Comparison of ENCODE assay signal across 13 cellular contexts in genomic region chr16:27254262-27254811, GRCh38. TPM values are rescaled to one million over a fixed set of nuclear protein-coding genes. Genes with fewer than 3 reads are reported as not detected.
DNase-seq lines count a peak whose midpoint lies in the region; ATAC-seq, FAIRE-seq and TF ChIP-seq lines count a peak whose summit lies in the region.
"Had no signal": no experiment of that assay in that cellular context is flagged by ENCODE, and none has a peak within 500 bp of the region (broad histone marks: within the 10 kb centered on the region; RNA-seq: fewer than 3 reads in every experiment).

No MANE protein-coding gene starts in this region.

- no peak overlapping the region for H3K9ac ChIP-seq in SK-N-SH
- H3K9ac ChIP-seq in astrocyte (ENCODE audit: low read length): no peak overlapping the region
- no peak overlapping the region for H3K9ac ChIP-seq in stomach smooth muscle (ENCODE audit: low read length in 2 of 2)

- H3K36me3 Mint-ChIP-seq in astrocyte (ENCODE audit: low read depth, unreplicated experiment): no peaks in the 10 kb centered on the region

- DNase-seq in SK-N-SH: no peak
- DNase-seq in astrocyte (ENCODE audit: low read depth): no peak
- DNase-seq in NCI-H526 (lab: John Stamatoyannopoulos, UW): no peak
- no peak for DNase-seq in body of pancreas
- DNase-seq in midbrain (lab: John Stamatoyannopoulos, UW): no peak
- DNase-seq: SIG-M5 had no signal

- H3K27ac ChIP-seq in SK-N-SH (ENCODE audit: low read depth in 2 of 2, low read length in 1 of 2) (peak overlapping the region; percentile 14 to 82; a peak in 3 of 4 replicates), astrocyte (ENCODE audit: low read depth, low read length) (peak overlapping the region; percentile 70), stomach smooth muscle (ENCODE audit: low read length) (peak overlapping the region; percentile 37), body of pancreas (peak overlapping the region in 2 of 4 donors; percentile 18 to 40)
- H3K27ac ChIP-seq: 22Rv1 had no signal

- no peak overlapping the region for H3K27ac Mint-ChIP-seq in astrocyte (ENCODE audit: unreplicated experiment)

- H3K79me2 ChIP-seq in SK-N-SH (ENCODE audit: insufficient read depth): peaks cover under 1% of the 10 kb centered on the region; the same call in 1 of the 2 replicates
- peaks cover 5% of the 10 kb centered on the region for H3K79me2 ChIP-seq in astrocyte (ENCODE audit: insufficient read depth, low read length)

- TF ChIP-seq CTCF in SK-N-SH (IDR thresholded peaks at IDR 0.05): no peak
- TF ChIP-seq CTCF in astrocyte (IDR thresholded peaks at IDR 0.05; ENCODE audit: insufficient read depth, low read depth, low read length): no peak
- no peak for TF ChIP-seq CTCF in body of pancreas (IDR thresholded peaks at IDR 0.05)

- H3K4me1 ChIP-seq in SK-N-SH (ENCODE audit: control insufficient read depth in 1 of 2, insufficient read depth in 2 of 2, low read depth in 1 of 2, low read length in 1 of 2) (peaks cover 0 to 18% of the 10 kb centered on the region in 2 experiments; a peak in 2 of 4 replicates), astrocyte (ENCODE audit: insufficient read depth, low read length) (peaks cover 22% of the 10 kb centered on the region), stomach smooth muscle (ENCODE audit: control insufficient read depth, insufficient read depth, low read length) (peaks cover 28% of the 10 kb centered on the region), body of pancreas (no peaks in the 10 kb centered on the region)

- H3K9me3 Mint-ChIP-seq in astrocyte (ENCODE audit: unreplicated experiment): no peaks in the 10 kb centered on the region
- H3K9me3 Mint-ChIP-seq: neural crest cell had no signal

- peaks cover 32% of the 10 kb centered on the region for H3K4me1 Mint-ChIP-seq in astrocyte (ENCODE audit: low read depth, unreplicated experiment)

- H3K27me3 Mint-ChIP-seq in astrocyte (ENCODE audit: low read depth, unreplicated experiment): no peaks in the 10 kb centered on the region

- TF ChIP-seq EP300 in SK-N-SH (IDR thresholded peaks at IDR 0.05; ENCODE audit: borderline replicate concordance in 1 of 2, low read depth in 1 of 2, low read length in 1 of 2): no peak

- H4K20me1 ChIP-seq in SK-N-SH (ENCODE audit: insufficient read depth) (no peaks in the 10 kb centered on the region), astrocyte (ENCODE audit: insufficient read depth, low read length) (no peaks in the 10 kb centered on the region)

- no peaks in the 10 kb centered on the region for H3K9me2 ChIP-seq in SK-N-SH

- H3K4me3 Mint-ChIP-seq in astrocyte (ENCODE audit: unreplicated experiment): no peak overlapping the region
- H3K4me3 Mint-ChIP-seq: neural crest cell had no signal

- peaks cover 18% of the 10 kb centered on the region for H3F3A ChIP-seq in SK-N-SH (replicated peaks; ENCODE audit: insufficient read depth)

- ATAC-seq in SK-N-SH treated with all-trans-retinoic acid at 6 μM for 48 hours: no peak
- peak; percentile 78 for ATAC-seq in HG03135 (IDR thresholded peaks at IDR 0.05; ENCODE audit: unreplicated experiment)
- no peak for ATAC-seq in body of pancreas

- intact Hi-C loops in body of pancreas (cut with DNase I): no loop called here

- H3K4me2 ChIP-seq in SK-N-SH (peak overlapping the region; percentile 61; the same call in 1 of the 2 replicates), astrocyte (ENCODE audit: low read length) (no peak overlapping the region)

- CTCF ChIA-PET in SK-N-SH (lab: Yijun Ruan, JAX): interaction anchor here (2.7 kb wide), 1 partner anchor 19 kb away, joined by 18 read pairs; no protein-coding TSS in a partner anchor

- H3K9me3 ChIP-seq in SK-N-SH (no peaks in the 10 kb centered on the region), astrocyte (ENCODE audit: insufficient read depth, low read depth, low read length) (no peaks in the 10 kb centered on the region), stomach smooth muscle (ENCODE audit: control insufficient read depth in 2 of 2, low read length in 2 of 2) (no peaks in the 10 kb centered on the region), body of pancreas (no peaks in the 10 kb centered on the region)

- POLR2A ChIA-PET in SK-N-SH (lab: Yijun Ruan, JAX): no interaction called here

- WGBS in SK-N-SH (ENCODE audit: low lambda C conversion rate): 91% methylated on average over 3 of the region's 3 CpGs
- WGBS in body of pancreas, 2 donors: 84 to 94% methylated on average over 3 of the region's 3 CpGs

- no peak overlapping the region for H3K4me3 ChIP-seq in SK-N-SH (ENCODE audit: low read depth in 2 of 2, low read length in 1 of 2)
- H3K4me3 ChIP-seq in astrocyte (ENCODE audit: insufficient read depth, low read depth, low read length): no peak overlapping the region
- H3K4me3 ChIP-seq in stomach smooth muscle (ENCODE audit: low read length in 2 of 2): no peak overlapping the region
- H3K4me3 ChIP-seq in body of pancreas: no peak overlapping the region

- no peak for TF ChIP-seq POLR2A in body of pancreas (IDR thresholded peaks at IDR 0.05)

- no peaks in the 10 kb centered on the region for H3K27me3 ChIP-seq in SK-N-SH (ENCODE audit: insufficient read depth)
- H3K27me3 ChIP-seq in astrocyte (ENCODE audit: insufficient read depth, low read length): no peaks in the 10 kb centered on the region
- H3K27me3 ChIP-seq in stomach smooth muscle (ENCODE audit: control insufficient read depth in 1 of 2, insufficient read depth in 2 of 2, low read length in 2 of 2): no peaks in the 10 kb centered on the region
- H3K27me3 ChIP-seq in body of pancreas: no peaks in the 10 kb centered on the region

- TF ChIP-seq RAD21 in SK-N-SH (IDR thresholded peaks at IDR 0.05; ENCODE audit: low read length): no peak

- FAIRE-seq in astrocyte (lab: Jason Lieb, UNC): no peak
- FAIRE-seq: colon, H1 had no signal

- H2AFZ ChIP-seq in SK-N-SH (ENCODE audit: low read depth) (no peak overlapping the region), astrocyte (ENCODE audit: low read depth, low read length) (no peak overlapping the region)

- H3K36me3 ChIP-seq in SK-N-SH (replicated peaks in 1 of 2; ENCODE audit: control insufficient read depth in 1 of 2, insufficient read depth in 2 of 2, low read length in 1 of 2) (peaks cover 8 to 19% of the 10 kb centered on the region in 2 experiments), astrocyte (ENCODE audit: insufficient read depth, low read length) (no peaks in the 10 kb centered on the region), stomach smooth muscle (ENCODE audit: control insufficient read depth in 2 of 2, insufficient read depth in 2 of 2, low read length in 2 of 2) (peaks cover 5 to 13% of the 10 kb centered on the region in 2 donors), body of pancreas (replicated peaks in 1 of 2; ENCODE audit: insufficient read depth in 1 of 2, low read depth in 2 of 2) (peaks cover 0 to 7% of the 10 kb centered on the region in 2 donors)

TF ChIP-seq in SK-N-SH, 30 proteins besides CTCF, POLR2A, EP300 and RAD21 (continues in another document):
- TF ChIP-seq USF2 (IDR thresholded peaks at IDR 0.05; ENCODE audit: borderline replicate concordance, low read depth, low read length): no peak

TF ChIP-seq in SK-N-SH treated with all-trans-retinoic acid at 6 μM for 48 hours, 23 proteins besides CTCF, POLR2A, EP300 and RAD21 (continues in another document):
- TF ChIP-seq ZFP3 (CRISPR knock-in tag; IDR thresholded peaks at IDR 0.05) (no peak), ZNF565 (CRISPR knock-in tag; conservative IDR thresholded peaks at IDR 0.05; ENCODE audit: low read depth) (no peak), TCF4 (CRISPR knock-in tag; IDR thresholded peaks at IDR 0.05; ENCODE audit: borderline replicate concordance) (no peak), PPARA (CRISPR knock-in tag; IDR thresholded peaks at IDR 0.05; ENCODE audit: borderline replicate concordance) (no peak), ZNF70 (CRISPR knock-in tag; IDR thresholded peaks at IDR 0.05) (no peak), CSDC2 (CRISPR knock-in tag; IDR thresholded peaks at IDR 0.05) (no peak), CSRNP3 (CRISPR knock-in tag; IDR thresholded peaks at IDR 0.05) (no peak), ISL1 (CRISPR knock-in tag; IDR thresholded peaks at IDR 0.05) (no peak)

RNA-seq across cellular contexts. Expression of gene NSMCE1, which starts 14.2 kb away (rescaled TPM):
- polyA plus RNA-seq in SK-N-SH (2012; rRNA removed): 37.9 and 39.8 TPM in 2 replicates
- polyA plus RNA-seq in SK-N-SH (2012; cell fraction: cytosol; rRNA removed): 45.3 and 46.1 TPM in 2 replicates
- polyA plus RNA-seq in SK-N-SH (2012; cell fraction: nucleus; rRNA removed): 20.5 and 24.4 TPM in 2 replicates
- total RNA-seq in astrocyte (12.1 and 13.9 TPM in 2 replicates), body of pancreas (10 to 100 TPM; 20.1 to 29.1 TPM)

RNA-seq across cellular contexts. Expression of gene KDM8, which starts 51.0 kb away (rescaled TPM):
- polyA plus RNA-seq in SK-N-SH (2012; rRNA removed): 3.3 and 3.9 TPM in 2 replicates
- polyA plus RNA-seq in SK-N-SH (2012; cell fraction: cytosol; rRNA removed): 1.5 and 2.2 TPM in 2 replicates
- 10.9 and 11.8 TPM in 2 replicates for polyA plus RNA-seq in SK-N-SH (2012; cell fraction: nucleus; rRNA removed)
- total RNA-seq in astrocyte: 3.4 and 4.3 TPM in 2 replicates
- 10 to 100 TPM in 1 of 2 donors, 1 to 10 TPM in 1; 6.0 to 18.5 TPM for total RNA-seq in body of pancreas

RNA-seq across cellular contexts. Expression of gene IL4R, which starts 59.4 kb away (rescaled TPM):
- polyA plus RNA-seq in SK-N-SH (2012; rRNA removed): 16.1 and 16.4 TPM in 2 replicates
- polyA plus RNA-seq in SK-N-SH (2012; cell fraction: cytosol; rRNA removed): 7.9 and 11.4 TPM in 2 replicates
- 28.8 and 28.9 TPM in 2 replicates for polyA plus RNA-seq in SK-N-SH (2012; cell fraction: nucleus; rRNA removed)
- 17.5 and 17.6 TPM in 2 replicates for total RNA-seq in astrocyte
- 100 to 1,000 TPM in 1 of 2 donors, 10 to 100 TPM in 1; 29.7 to 236 TPM for total RNA-seq in body of pancreas
